In genomic region chr2:70301344-70302194, GRCh38 we compare ENCODE assay signal across 1 cellular context.
TF ChIP-seq lines count a peak whose summit lies in the region.

FAM136A (minus strand) TSS chr2:70302067; CDS start chr2:70302011, 56 bp downstream.

TF ChIP-seq in HepG2, 621 proteins besides CTCF, POLR2A, EP300 and RAD21 (continued from another document and continues in another):
- peak; percentile 32; the same call in 1 of the 2 replicates for TF ChIP-seq ARHGAP35 (CRISPR knock-in tag; IDR thresholded peaks at IDR 0.05; ENCODE audit: borderline replicate concordance)
- TF ChIP-seq NFIC (IDR thresholded peaks at IDR 0.05; ENCODE audit: low read length), result no peak
- TF ChIP-seq CREB1 (IDR thresholded peaks at IDR 0.05), result no peak
- TF ChIP-seq CREB1 (CRISPR knock-in tag; IDR thresholded peaks at IDR 0.05), result peak; percentile 39; the same call in 1 of the 2 replicates
- TF ChIP-seq SMARCE1 (IDR thresholded peaks at IDR 0.05; ENCODE audit: borderline replicate concordance), result no peak
- peak; percentile 89 for TF ChIP-seq IKZF5 (CRISPR knock-in tag; IDR thresholded peaks at IDR 0.05)
- TF ChIP-seq GLMP (CRISPR knock-in tag; IDR thresholded peaks at IDR 0.05; ENCODE audit: borderline replicate concordance), result no peak; the same call in 1 of the 2 replicates
- TF ChIP-seq HNRNPUL1 (IDR thresholded peaks at IDR 0.05; ENCODE audit: low read depth, low read length), result no peak
- TF ChIP-seq ZNF878 (CRISPR knock-in tag; IDR thresholded peaks at IDR 0.05), result no peak; the same call in 1 of the 2 replicates
- TF ChIP-seq ZNF589 (CRISPR knock-in tag; conservative IDR thresholded peaks at IDR 0.05), result 0 out of 2 replicates have a peak, but pooled peaks have one; percentile 9
- peak; percentile 61; the same call in 1 of the 2 replicates for TF ChIP-seq AHDC1 (CRISPR knock-in tag; IDR thresholded peaks at IDR 0.05; ENCODE audit: borderline replicate concordance)
- no peak; the same call in 1 of the 2 replicates for TF ChIP-seq EED (CRISPR knock-in tag; IDR thresholded peaks at IDR 0.05)
- TF ChIP-seq MAFF (IDR thresholded peaks at IDR 0.05; ENCODE audit: low read depth, low read length), result no peak
- TF ChIP-seq ZNF180 (CRISPR knock-in tag; IDR thresholded peaks at IDR 0.05; ENCODE audit: borderline replicate concordance, low read depth), result peak; percentile 68; the same call in 1 of the 2 replicates
- TF ChIP-seq FOXK2 (IDR thresholded peaks at IDR 0.05), result no peak
- no peak for TF ChIP-seq CSRNP2 (CRISPR knock-in tag; conservative IDR thresholded peaks at IDR 0.05; ENCODE audit: low read depth)
- TF ChIP-seq NFE2 (CRISPR knock-in tag; IDR thresholded peaks at IDR 0.05), result peak; percentile 35; the same call in 1 of the 2 replicates
- peak; percentile 70; the same call in 1 of the 2 replicates for TF ChIP-seq ZNF225 (CRISPR knock-in tag; IDR thresholded peaks at IDR 0.05)
- 0 out of 2 replicates have a peak, but pooled peaks have one; percentile 47 for TF ChIP-seq MLXIP (CRISPR knock-in tag; IDR thresholded peaks at IDR 0.05; ENCODE audit: borderline replicate concordance)
- no peak; the same call in 1 of the 2 replicates for TF ChIP-seq ZNF101 (CRISPR knock-in tag; IDR thresholded peaks at IDR 0.05; ENCODE audit: borderline replicate concordance, low read depth)
- TF ChIP-seq NFE2L1 (CRISPR knock-in tag; IDR thresholded peaks at IDR 0.05; ENCODE audit: borderline replicate concordance), result peak; percentile 84; the same call in 1 of the 2 replicates
- TF ChIP-seq ZC3H4 (CRISPR knock-in tag; IDR thresholded peaks at IDR 0.05; ENCODE audit: borderline replicate concordance), result 0 out of 2 replicates have a peak, but pooled peaks have one; percentile 18
- TF ChIP-seq MIXL1 (CRISPR knock-in tag; IDR thresholded peaks at IDR 0.05), result peak; percentile 75; the same call in 1 of the 2 replicates
- TF ChIP-seq CCDC6 (CRISPR knock-in tag; IDR thresholded peaks at IDR 0.05), result peak; percentile 43; the same call in 1 of the 2 replicates
- TF ChIP-seq ZFP90 (CRISPR knock-in tag; IDR thresholded peaks at IDR 0.05; ENCODE audit: borderline replicate concordance), result peak; percentile 98
- peak; percentile 92 for TF ChIP-seq BRD4 (CRISPR knock-in tag; IDR thresholded peaks at IDR 0.05)
- peak; percentile 40; the same call in 1 of the 2 replicates for TF ChIP-seq CREM (IDR thresholded peaks at IDR 0.05)
- TF ChIP-seq CREM (CRISPR knock-in tag; IDR thresholded peaks at IDR 0.05), result 0 out of 2 replicates have a peak, but pooled peaks have one; percentile 6
- peak; percentile 89 for TF ChIP-seq ZNF605 (CRISPR knock-in tag; IDR thresholded peaks at IDR 0.05)
- TF ChIP-seq KMT2A (CRISPR knock-in tag; IDR thresholded peaks at IDR 0.05), result peak; percentile 90
- TF ChIP-seq ZNF629 (CRISPR knock-in tag; conservative IDR thresholded peaks at IDR 0.05), result peak; percentile 56; the same call in 1 of the 2 replicates
- peak; percentile 91 for TF ChIP-seq ZBTB20 (CRISPR knock-in tag; IDR thresholded peaks at IDR 0.05; ENCODE audit: borderline replicate concordance, low read depth)
- peak; percentile 82 for TF ChIP-seq IRF2 (CRISPR knock-in tag; IDR thresholded peaks at IDR 0.05)
- TF ChIP-seq NCOA2 (CRISPR knock-in tag; IDR thresholded peaks at IDR 0.05), result peak; percentile 6; the same call in 1 of the 2 replicates
- no peak for TF ChIP-seq ZNF7 (CRISPR knock-in tag; IDR thresholded peaks at IDR 0.05)
- peak; percentile 40 for TF ChIP-seq DNMT1 (CRISPR knock-in tag; IDR thresholded peaks at IDR 0.05)
- no peak for TF ChIP-seq AKAP8 (CRISPR knock-in tag; IDR thresholded peaks at IDR 0.05)
- TF ChIP-seq ZNF335 (CRISPR knock-in tag; IDR thresholded peaks at IDR 0.05), result no peak; the same call in 1 of the 2 replicates
- TF ChIP-seq NR2F1 (CRISPR knock-in tag; IDR thresholded peaks at IDR 0.05), result peak; percentile 91 to 93
- peak; percentile 91; the same call in 1 of the 2 replicates for TF ChIP-seq SMAD1 (CRISPR knock-in tag; IDR thresholded peaks at IDR 0.05; ENCODE audit: borderline replicate concordance, low read depth)
- peak; percentile 48; the same call in 1 of the 2 replicates for TF ChIP-seq ZNF317 (CRISPR knock-in tag; IDR thresholded peaks at IDR 0.05)
- peak; percentile 98 for TF ChIP-seq ZFX (CRISPR knock-in tag; IDR thresholded peaks at IDR 0.05; ENCODE audit: low read depth)
- TF ChIP-seq KDM2A (CRISPR knock-in tag; IDR thresholded peaks at IDR 0.05; ENCODE audit: borderline replicate concordance, low read depth), result peak; percentile 86; the same call in 1 of the 2 replicates
- TF ChIP-seq ZNF547 (CRISPR knock-in tag; IDR thresholded peaks at IDR 0.05), result peak; percentile 96
- no peak for TF ChIP-seq TCF7 (IDR thresholded peaks at IDR 0.05; ENCODE audit: low read depth)
- no peak for TF ChIP-seq HOXA7 (CRISPR knock-in tag; IDR thresholded peaks at IDR 0.05)
- TF ChIP-seq PAX8 (CRISPR knock-in tag; IDR thresholded peaks at IDR 0.05; ENCODE audit: borderline replicate concordance), result no peak; the same call in 1 of the 2 replicates
- TF ChIP-seq SOX6 (IDR thresholded peaks at IDR 0.05), result no peak
- peak; percentile 74 for TF ChIP-seq SOX6 (CRISPR knock-in tag; IDR thresholded peaks at IDR 0.05)
- peak; percentile 77 for TF ChIP-seq ZBTB43 (CRISPR knock-in tag; conservative IDR thresholded peaks at IDR 0.05)
- peak; percentile 69 for TF ChIP-seq FOXP4 (CRISPR knock-in tag; IDR thresholded peaks at IDR 0.05)
- TF ChIP-seq RAD51 (IDR thresholded peaks at IDR 0.05; ENCODE audit: borderline replicate concordance), result no peak
- peak; percentile 72; the same call in 1 of the 2 replicates for TF ChIP-seq SRF (IDR thresholded peaks at IDR 0.05; ENCODE audit: low read depth, low read length)
- TF ChIP-seq ZNF275 (CRISPR knock-in tag; IDR thresholded peaks at IDR 0.05; ENCODE audit: borderline replicate concordance), result peak; percentile 89; the same call in 1 of the 2 replicates
